In the genomic region with DNA sequence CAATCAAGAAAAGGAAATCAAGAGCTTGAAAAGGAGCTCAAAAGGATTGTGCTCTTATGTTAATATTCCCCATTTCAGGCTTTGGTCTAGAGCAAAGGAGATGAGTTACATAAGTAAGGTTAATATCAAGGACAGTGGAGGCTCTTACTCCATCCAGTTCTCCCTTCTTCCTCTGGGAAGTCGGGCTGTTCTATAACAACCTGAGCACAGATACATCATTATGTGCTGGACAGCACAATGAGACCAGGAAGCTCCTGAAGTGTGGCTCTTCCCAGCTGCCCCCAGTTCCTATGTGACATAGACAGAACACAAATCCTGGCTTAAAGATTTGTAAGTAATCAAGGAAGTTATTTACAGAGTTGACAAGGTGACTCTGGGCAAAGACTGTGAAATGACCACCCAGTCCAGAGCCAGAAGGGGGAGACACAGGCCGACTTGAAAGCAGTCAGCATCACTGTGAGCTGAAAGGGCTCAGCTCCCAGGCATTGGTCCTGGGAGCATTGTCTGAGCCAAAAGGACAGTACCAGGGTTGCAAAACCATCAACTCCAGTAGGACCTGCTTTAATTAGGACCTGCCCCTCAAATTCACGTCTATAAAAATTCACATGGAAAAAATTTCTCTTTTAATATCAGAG, we compare ENCODE assay signal across 8 cellular contexts.
DNase-seq lines count a peak whose midpoint lies in the region.

No MANE protein-coding gene starts in this region.

- H3K27ac ChIP-seq in mesenchymal stem cell (ENCODE audit: low read length, poor library complexity, severe bottlenecking) = no peak overlapping the region

- no peaks in the 10 kb centered on the region for H3K36me3 ChIP-seq in mesenchymal stem cell (ENCODE audit: control insufficient read depth in 1 of 2, insufficient read depth in 2 of 2, low read depth in 1 of 2, low read length in 2 of 2)

- no peak overlapping the region for H3K23ac ChIP-seq in mesenchymal stem cell (ENCODE audit: low read length in 2 of 2)

- H2AK5ac ChIP-seq in mesenchymal stem cell (ENCODE audit: low read length, severe bottlenecking) = no peak overlapping the region

- H3K4me2 ChIP-seq in mesenchymal stem cell (ENCODE audit: low read length, poor library complexity, severe bottlenecking) = no peak overlapping the region

- H4K8ac ChIP-seq in mesenchymal stem cell (ENCODE audit: low read length) = no peak overlapping the region

- CTCF ChIA-PET in activated naive CD4-positive, alpha-beta T cell treated with anti-CD3 and anti-CD28 coated beads, Interleukin-2, amount 10 ng/mL, durations not matched to agents 7 days and 5 days (lab: Charles Lee) = no interaction called here

- H3K14ac ChIP-seq in mesenchymal stem cell (ENCODE audit: low read length in 2 of 2) = no peak overlapping the region

- WGBS in mesenchymal stem cell = 46% methylated on average over 3 of the region's 3 CpGs

- no peak overlapping the region for H2AFZ ChIP-seq in mesenchymal stem cell (ENCODE audit: low read depth, low read length)

- no peaks in the 10 kb centered on the region for H3K4me1 Mint-ChIP-seq in activated naive CD4-positive, alpha-beta T cell treated with anti-CD3 and anti-CD28 coated beads, Interleukin-2, amount 10 ng/mL, durations not matched to agents 7 days and 5 days

- H3K4me3 ChIP-seq in mesenchymal stem cell (ENCODE audit: insufficient read depth in 1 of 2, low read depth in 1 of 2, low read length in 2 of 2) = no peak overlapping the region

- H3K9ac ChIP-seq in mesenchymal stem cell (ENCODE audit: low read length) = no peak overlapping the region

- H4K91ac ChIP-seq in mesenchymal stem cell (ENCODE audit: low read length) = no peak overlapping the region

- H3K9me3 ChIP-seq in mesenchymal stem cell (ENCODE audit: control insufficient read depth, low read length) = no peaks in the 10 kb centered on the region

- no peaks in the 10 kb centered on the region for H3K27me3 Mint-ChIP-seq in activated naive CD4-positive, alpha-beta T cell treated with anti-CD3 and anti-CD28 coated beads, Interleukin-2, amount 10 ng/mL, durations not matched to agents 7 days and 5 days

- H2BK12ac ChIP-seq in mesenchymal stem cell (ENCODE audit: low read length in 2 of 2) = no peak overlapping the region

- H3K36me3 Mint-ChIP-seq in activated naive CD4-positive, alpha-beta T cell treated with anti-CD3 and anti-CD28 coated beads, Interleukin-2, amount 10 ng/mL, durations not matched to agents 7 days and 5 days = no peaks in the 10 kb centered on the region

- H2BK120ac ChIP-seq in mesenchymal stem cell (ENCODE audit: low read depth, low read length) = no peak overlapping the region

- no peak overlapping the region for H2BK15ac ChIP-seq in mesenchymal stem cell (ENCODE audit: low read depth, poor library complexity, severe bottlenecking)

- no peak overlapping the region for H3K18ac ChIP-seq in mesenchymal stem cell (ENCODE audit: low read depth in 1 of 2, low read length in 2 of 2)

- H3K27me3 ChIP-seq in mesenchymal stem cell (ENCODE audit: control insufficient read depth in 1 of 2, insufficient read depth in 1 of 2, low read length in 2 of 2) = no peaks in the 10 kb centered on the region

- no peak overlapping the region for H3K4me3 Mint-ChIP-seq in activated naive CD4-positive, alpha-beta T cell treated with anti-CD3 and anti-CD28 coated beads, Interleukin-2, amount 10 ng/mL, durations not matched to agents 7 days and 5 days

- H3K9me3 Mint-ChIP-seq in activated naive CD4-positive, alpha-beta T cell treated with anti-CD3 and anti-CD28 coated beads, Interleukin-2, amount 10 ng/mL, durations not matched to agents 7 days and 5 days = no peaks in the 10 kb centered on the region

- no peaks in the 10 kb centered on the region for H3K79me1 ChIP-seq in mesenchymal stem cell (replicated peaks; ENCODE audit: low read length, poor library complexity, severe bottlenecking)

- H3K4me1 ChIP-seq in mesenchymal stem cell (ENCODE audit: control insufficient read depth, insufficient read depth, low read depth, low read length) = no peaks in the 10 kb centered on the region

- no peak overlapping the region for H3K4ac ChIP-seq in mesenchymal stem cell (ENCODE audit: low read depth in 1 of 2, low read length in 2 of 2)

- no peak overlapping the region for H2BK5ac ChIP-seq in mesenchymal stem cell (ENCODE audit: low read depth, low read length, poor library complexity, severe bottlenecking)

- no peak overlapping the region for H3K27ac Mint-ChIP-seq in activated naive CD4-positive, alpha-beta T cell treated with anti-CD3 and anti-CD28 coated beads, Interleukin-2, amount 10 ng/mL, durations not matched to agents 7 days and 5 days

- peak; percentile 3 for DNase-seq in activated naive CD4-positive, alpha-beta T cell treated with Interleukin-2 at 50 U/mL for 16 hours
- DNase-seq in activated naive CD4-positive, alpha-beta T cell treated with anti-CD3 and anti-CD28 coated beads, Interleukin-2, amount 10 ng/mL, durations not matched to agents 7 days and 5 days = no peak
- peak; percentile 1 to 71 for DNase-seq in NCI-H526 (lab: John Stamatoyannopoulos, UW)
- peak; percentile 75 for DNase-seq in ecto neural progenitor cell (ENCODE audit: low spot score)
- DNase-seq in mesenchymal stem cell = peak; percentile 57
- DNase-seq in NCI-H510A (lab: John Stamatoyannopoulos, UW) = no peak
- no peak for DNase-seq in GM19238 (ENCODE audit: insufficient read length, low spot score)
- no peak for DNase-seq in cortex of kidney (lab: John Stamatoyannopoulos, UW)

Comparison
In these comparisons a context has a peak if more than half of its experiments do, and no peak if none do; other contexts are left out.
1. DNase-seq: peak in activated naive CD4-positive, alpha-beta T cell treated with Interleukin-2 at 50 U/mL for 16 hours (single experiment), NCI-H526 (2 of 2), ecto neural progenitor cell (single experiment) and mesenchymal stem cell (single experiment); none in activated naive CD4-positive, alpha-beta T cell treated with anti-CD3 and anti-CD28 coated beads, Interleukin-2, amount 10 ng/mL, durations not matched to agents 7 days and 5 days (single experiment), NCI-H510A (single experiment), GM19238 (single experiment) and cortex of kidney (single experiment).